Comparison of ENCODE assay signal across 9 cellular contexts in genomic region chr4:98446499-98447375, GRCh38.
A peak's percentile ranks its signal among the peaks of the same experiment; 100 is the strongest.
DNase-seq lines count a peak whose midpoint lies in the region; ATAC-seq and TF ChIP-seq lines count a peak whose summit lies in the region.
"Had no signal": no experiment of that assay in that cellular context is flagged by ENCODE, and none has a peak within 500 bp of the region (broad histone marks: within the 10 kb centered on the region; RNA-seq: fewer than 3 reads in every experiment).

No MANE protein-coding gene starts in this region.

- TF ChIP-seq CTCF in PC-9 (conservative IDR thresholded peaks at IDR 0.05) = no peak

- POLR2A ChIA-PET in PC-9 (lab: Charles Lee; ENCODE audit: unreplicated experiment) = no interaction called here

- peaks cover 6% of the 10 kb centered on the region; the same call in 1 of the 2 replicates for H3K36me3 ChIP-seq in PC-9 (ENCODE audit: low read depth)

- H3K27ac ChIP-seq in PC-9 = no peak overlapping the region
- H3K27ac ChIP-seq: 22Rv1 had no signal

- no peaks in the 10 kb centered on the region for H3K79me2 ChIP-seq in PC-9 (ENCODE audit: low read depth)

- no peak overlapping the region for H2AFZ ChIP-seq in PC-9

- H3K9me2 ChIP-seq in PC-9 (ENCODE audit: insufficient read depth) = no peaks in the 10 kb centered on the region

- no peaks in the 10 kb centered on the region for H3K27me3 ChIP-seq in PC-9 (ENCODE audit: insufficient read depth, low read depth)

- no peak overlapping the region for H3K4me3 ChIP-seq in PC-9

- intact Hi-C loops in PC-9 (cut with micrococcal nuclease; ENCODE audit: unreplicated experiment) = no loop called here

- ATAC-seq in HG03432 (IDR thresholded peaks at IDR 0.05; ENCODE audit: unreplicated experiment) = peak; percentile 80

- CTCF ChIA-PET in PC-9 (lab: Charles Lee) = no interaction called here

- H3K4me2 ChIP-seq in PC-9 = no peak overlapping the region

- no peaks in the 10 kb centered on the region for H3K4me1 ChIP-seq in PC-9 (replicated peaks; ENCODE audit: insufficient read depth)

- no peaks in the 10 kb centered on the region for H3K9me3 ChIP-seq in PC-9 (ENCODE audit: insufficient read depth, low read depth)

- no TSS peak for BruUV-seq in PC-9 (replicated peaks; lab: Mats Ljungman, UMichigan)

- no peaks in the 10 kb centered on the region for H4K20me1 ChIP-seq in PC-9 (ENCODE audit: insufficient read depth)

- peak; percentile 4 for DNase-seq in NCI-H2107 treated with DMSO at 0.1 percent for 48 hours (lab: John Stamatoyannopoulos, UW; ENCODE audit: unreplicated experiment)
- no peak for DNase-seq in NCI-H2107 (lab: John Stamatoyannopoulos, UW)
- peak; percentile 47 for DNase-seq in activated CD4-positive, CD25-positive, alpha-beta regulatory T cell treated with anti-CD3 and anti-CD28 coated beads, Interleukin-2, amount 50 U/mL, for 72 hours
- peak; percentile 2 for DNase-seq in effector CD8-positive, alpha-beta T cell (lab: John Stamatoyannopoulos, UW)
- DNase-seq in stimulated activated CD4-positive, alpha-beta T cell treated with anti-CD3 and anti-CD28 coated beads, Interleukin-15, amount 100 ng/mL, for 48 hours (ENCODE audit: low read depth in 2 of 2) = peak; percentile 40 to 44
- no peak for DNase-seq in foreskin melanocyte
- DNase-seq in PC-9 = no peak

- H3F3A ChIP-seq in PC-9 (ENCODE audit: insufficient read depth, low read depth) = no peaks in the 10 kb centered on the region

Comparison
In these comparisons a context has a peak if more than half of its experiments do, and no peak if none do; other contexts are left out.
1. DNase-seq: peak in NCI-H2107 treated with DMSO at 0.1 percent for 48 hours (single experiment), activated CD4-positive, CD25-positive, alpha-beta regulatory T cell treated with anti-CD3 and anti-CD28 coated beads, Interleukin-2, amount 50 U/mL, for 72 hours (single experiment), effector CD8-positive, alpha-beta T cell (single experiment) and stimulated activated CD4-positive, alpha-beta T cell treated with anti-CD3 and anti-CD28 coated beads, Interleukin-15, amount 100 ng/mL, for 48 hours (2 of 2); none in NCI-H2107 (single experiment), foreskin melanocyte (single experiment) and PC-9 (0 of 2).